ENCODE assay signal across 29 cellular contexts in the genomic region with DNA sequence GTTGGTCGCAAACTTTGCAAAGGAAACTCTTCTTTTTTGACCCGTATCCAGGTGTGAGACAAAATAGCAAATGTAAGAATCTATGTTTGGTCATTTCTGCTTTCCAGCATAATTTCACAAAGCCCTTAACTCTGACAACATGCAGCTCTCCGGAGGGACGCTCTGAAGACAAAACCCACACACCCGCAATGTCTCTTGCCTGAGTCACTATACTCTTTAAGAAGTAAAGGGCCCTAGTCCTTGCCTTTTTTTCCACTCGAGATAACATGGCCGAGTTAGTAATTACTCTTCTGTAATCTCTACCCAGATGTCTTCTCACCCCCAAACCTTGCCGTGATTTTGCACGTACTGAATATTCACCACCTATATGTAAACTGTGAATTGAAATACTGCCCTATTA.
"Had no signal": no experiment of that assay in that cellular context is flagged by ENCODE, and none has a peak within 500 bp of the region (broad histone marks: within the 10 kb centered on the region; RNA-seq: fewer than 3 reads in every experiment).

No MANE protein-coding gene starts in this region.

- H3K4me3 Mint-ChIP-seq: activated CD4-positive, alpha-beta memory T cell treated with anti-CD3 and anti-CD28 coated beads, Interleukin-2, amount 10 ng/mL, durations not matched to agents 7 days and 5 days; activated CD4-positive, alpha-beta T cell treated with anti-CD3 and anti-CD28 coated beads, Interleukin-2, amount 10 ng/mL, durations not matched to agents 7 days and 5 days; activated naive CD8-positive, alpha-beta T cell; activated T-cell treated with anti-CD3 and anti-CD28 coated beads, Interleukin-2, amount 50 U/mL, for 4 hours; activated T-helper 17 cell treated with anti-CD3 and anti-CD28 coated beads, Interleukin-2, amount 50 U/mL, for 72 hours; T-helper 17 cell; T-helper 2 cell treated with Interferon-gamma antibody and Interleukin-4, amounts not matched to agents 5 μg/mL and 100 μg/mL, for 36 hours; WTC11 had no signal

- H3K27me3 ChIP-seq: body of pancreas, esophagus squamous epithelium, gastroesophageal sphincter had no signal

- DNase-seq: activated CD4-positive, alpha-beta memory T cell treated with anti-CD3 and anti-CD28 coated beads, Interleukin-2, amount 10 ng/mL, durations not matched to agents 7 days and 5 days; activated CD4-positive, alpha-beta T cell treated with anti-CD3 and anti-CD28 coated beads for 1 hour; activated CD4-positive, alpha-beta T cell treated with anti-CD3 and anti-CD28 coated beads for 4 hours; activated CD4-positive, alpha-beta T cell treated with anti-CD3 and anti-CD28 coated beads, Interleukin-2, amount 10 ng/mL, durations not matched to agents 7 days and 5 days; activated CD4-positive, alpha-beta T cell treated with anti-CD3 and anti-CD28 coated beads, Interleukin-2, amount 50 U/mL, for 4 hours; activated CD8-positive, alpha-beta memory T cell treated with anti-CD3 and anti-CD28 coated beads for 24 hours; activated effector memory CD4-positive, alpha-beta T cell treated with Interleukin-2 at 50 U/mL for 16 hours; activated gamma-delta T cell treated with Interleukin-2 at 50 U/mL for 16 hours; activated naive CD4-positive, alpha-beta T cell treated with anti-CD3 and anti-CD28 coated beads, Interleukin-2, amount 50 U/mL, for 16 hours; activated naive CD4-positive, alpha-beta T cell treated with Interleukin-2 at 50 U/mL for 16 hours; activated T-cell treated with anti-CD3 and anti-CD28 coated beads, Interleukin-2, amount 50 U/mL, for 4 hours; amygdala; aorta; body of pancreas; caudate nucleus; cortex of kidney; dermis blood vessel endothelial cell; effector CD8-positive, alpha-beta T cell; esophagus squamous epithelium; foreskin melanocyte; T-helper 1 cell; T-helper 17 cell; T1000 had no signal

- H3K9me3 ChIP-seq: body of pancreas, esophagus squamous epithelium, gastroesophageal sphincter had no signal

- H3K27me3 Mint-ChIP-seq: activated CD4-positive, alpha-beta memory T cell treated with anti-CD3 and anti-CD28 coated beads, Interleukin-2, amount 10 ng/mL, durations not matched to agents 7 days and 5 days; activated CD4-positive, alpha-beta T cell treated with anti-CD3 and anti-CD28 coated beads, Interleukin-2, amount 10 ng/mL, durations not matched to agents 7 days and 5 days; activated T-helper 17 cell treated with anti-CD3 and anti-CD28 coated beads, Interleukin-2, amount 50 U/mL, for 72 hours; T-helper 17 cell had no signal

- H3K4me1 ChIP-seq: body of pancreas, esophagus squamous epithelium had no signal

- H3K27ac ChIP-seq: body of pancreas, epithelial cell of prostate, esophagus squamous epithelium, gastroesophageal sphincter had no signal

- H3K27ac Mint-ChIP-seq: activated CD4-positive, alpha-beta memory T cell treated with anti-CD3 and anti-CD28 coated beads, Interleukin-2, amount 10 ng/mL, durations not matched to agents 7 days and 5 days; activated CD4-positive, alpha-beta T cell treated with anti-CD3 and anti-CD28 coated beads, Interleukin-2, amount 10 ng/mL, durations not matched to agents 7 days and 5 days; activated naive CD8-positive, alpha-beta T cell; activated T-helper 17 cell treated with anti-CD3 and anti-CD28 coated beads, Interleukin-2, amount 50 U/mL, for 72 hours; T-helper 17 cell; T-helper 2 cell treated with Interferon-gamma antibody and Interleukin-4, amounts not matched to agents 5 μg/mL and 100 μg/mL, for 36 hours; WTC11 had no signal

- H3K4me1 Mint-ChIP-seq: activated CD4-positive, alpha-beta memory T cell treated with anti-CD3 and anti-CD28 coated beads, Interleukin-2, amount 10 ng/mL, durations not matched to agents 7 days and 5 days; activated CD4-positive, alpha-beta T cell treated with anti-CD3 and anti-CD28 coated beads, Interleukin-2, amount 10 ng/mL, durations not matched to agents 7 days and 5 days; activated T-helper 17 cell treated with anti-CD3 and anti-CD28 coated beads, Interleukin-2, amount 50 U/mL, for 72 hours; T-helper 17 cell had no signal

- ATAC-seq: activated T-cell treated with anti-CD3 and anti-CD28 coated beads, Interleukin-2, amount 50 U/mL, for 4 hours; activated T-helper 17 cell treated with anti-CD3 and anti-CD28 coated beads, Interleukin-2, amount 50 U/mL, for 72 hours; body of pancreas; gastroesophageal sphincter; T-helper 17 cell; WTC11 had no signal

- H3K4me3 ChIP-seq: body of pancreas, esophagus squamous epithelium, gastroesophageal sphincter had no signal

- H3K36me3 Mint-ChIP-seq: activated naive CD8-positive, alpha-beta T cell; WTC11 had no signal

- H3K9me3 Mint-ChIP-seq: activated CD4-positive, alpha-beta memory T cell treated with anti-CD3 and anti-CD28 coated beads, Interleukin-2, amount 10 ng/mL, durations not matched to agents 7 days and 5 days; activated CD4-positive, alpha-beta T cell treated with anti-CD3 and anti-CD28 coated beads, Interleukin-2, amount 10 ng/mL, durations not matched to agents 7 days and 5 days; activated T-helper 17 cell treated with anti-CD3 and anti-CD28 coated beads, Interleukin-2, amount 50 U/mL, for 72 hours; T-helper 2 cell treated with Interferon-gamma antibody and Interleukin-4, amounts not matched to agents 5 μg/mL and 100 μg/mL, for 36 hours; WTC11 had no signal
